ENCODE assay signal across 9 cellular contexts in the genomic region with DNA sequence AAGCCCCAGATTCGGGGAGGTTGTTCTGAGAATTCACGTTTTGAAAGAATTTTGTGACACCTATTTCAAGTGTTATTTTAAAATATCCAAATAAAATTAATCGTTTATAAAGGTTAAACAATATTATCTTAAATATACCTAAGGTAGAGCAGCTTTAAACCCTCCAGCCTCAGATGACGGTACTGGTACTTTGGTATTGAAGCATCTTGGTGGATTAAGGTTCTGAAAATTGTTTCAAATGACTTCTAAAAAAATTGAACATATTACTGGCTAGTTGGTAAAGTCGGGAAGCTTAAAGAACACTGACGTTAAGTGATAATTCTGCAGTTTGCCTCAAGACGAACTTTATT. TPM values are rescaled to one million over a fixed set of nuclear protein-coding genes. Genes with fewer than 3 reads are reported as not detected.
DNase-seq lines count a peak whose midpoint lies in the region; ATAC-seq and TF ChIP-seq lines count a peak whose summit lies in the region.
"Had no signal": no experiment of that assay in that cellular context is flagged by ENCODE, and none has a peak within 500 bp of the region (broad histone marks: within the 10 kb centered on the region; RNA-seq: fewer than 3 reads in every experiment).

No MANE protein-coding gene starts in this region.

- TF ChIP-seq CTCF in HCT116 (IDR thresholded peaks at IDR 0.05 in 2 of 3, conservative IDR thresholded peaks at IDR 0.05 in 1 of 3; ENCODE audit: borderline replicate concordance in 1 of 3, insufficient read depth in 1 of 3, low read depth in 2 of 3, low read length in 2 of 3) (no peak), activated B cell treated with CpG ODN at 0.5 μM for 24 hours (IDR thresholded peaks at IDR 0.05) (no peak), glutamatergic neuron (IDR thresholded peaks at IDR 0.05; ENCODE audit: partially characterized antibody, unreplicated experiment) (no peak)

- intact Hi-C loops in HCT116 (cut with micrococcal nuclease) (loop anchor here (2.0 kb wide), 1 partner anchor 109 kb away; the partner anchor contains the start of gene UPP1), activated B cell treated with CpG ODN at 0.5 μM for 24 hours (cut with micrococcal nuclease) (loop anchor here (1.0 to 5.0 kb wide), 4 partner anchors 11 to 105 kb away; partner anchors contain the start of gene C7orf57)

- peaks cover 14% of the 10 kb centered on the region for H3K79me2 ChIP-seq in HCT116 (ENCODE audit: insufficient read depth, low read length)

- H3K4me1 Mint-ChIP-seq in activated B cell treated with CpG ODN at 0.5 μM for 24 hours (peaks cover 26% of the 10 kb centered on the region), glutamatergic neuron (ENCODE audit: low read depth, unreplicated experiment) (peaks cover 17% of the 10 kb centered on the region)

- RAD21 ChIA-PET in HCT116 (lab: Charles Lee; ENCODE audit: low non-redundant PET in 1 of 2, low total read pairs in 2 of 2, uncharacterized antibody in 2 of 2, unreplicated experiment in 2 of 2): no interaction called here

- TF ChIP-seq RAD21 in HCT116 (IDR thresholded peaks at IDR 0.05; ENCODE audit: low read depth): no peak

- no peak for TF ChIP-seq POLR2A in HCT116 (IDR thresholded peaks at IDR 0.05; ENCODE audit: borderline replicate concordance, extremely low read depth, insufficient read depth, insufficient read length)

- H2AFZ ChIP-seq in HCT116 (ENCODE audit: low read depth, low read length, poor library complexity, severe bottlenecking): peak overlapping the region; percentile 97

- POLR2A ChIA-PET in HCT116 (lab: Charles Lee): no interaction called here
- POLR2A ChIA-PET in activated B cell treated with CpG ODN at 0.5 μM for 24 hours (lab: Charles Lee): interaction anchor here (0.7 to 1.1 kb wide), 2 partner anchors 106 to 108 kb away, joined by 3 read pairs; no protein-coding TSS in a partner anchor

- no peaks in the 10 kb centered on the region for H3K9me2 ChIP-seq in HCT116 (ENCODE audit: insufficient read depth)

- peaks cover 22 to 27% of the 10 kb centered on the region in 2 experiments for H3K36me3 ChIP-seq in HCT116 (ENCODE audit: control insufficient read depth in 1 of 2, insufficient read depth in 2 of 2, low read length in 2 of 2)

- DNase-seq in HCT116 (ENCODE audit: low read depth, low spot score) (no peak), activated B cell treated with CpG ODN at 0.5 μM for 24 hours (no peak), glutamatergic neuron (no peak), DMS 273 (lab: John Stamatoyannopoulos, UW; ENCODE audit: unreplicated experiment) (no peak), GF-D8 (lab: John Stamatoyannopoulos, UW) (no peak), NCI-H1092 (lab: John Stamatoyannopoulos, UW) (no peak)

- H3K27ac ChIP-seq in HCT116 (ENCODE audit: low read depth, low read length) (no peak overlapping the region; the same call in 1 of the 2 replicates), skin epidermis (peak overlapping the region in 17 of 21 experiments; percentile 78 to 96 (median 89))

- H3K4me2 ChIP-seq in HCT116 (ENCODE audit: low read length): peak overlapping the region; percentile 95

- H3K27ac Mint-ChIP-seq in activated B cell treated with CpG ODN at 0.5 μM for 24 hours (peak overlapping the region; percentile 99), glutamatergic neuron (ENCODE audit: unreplicated experiment) (peak overlapping the region; percentile 95)

- CTCF ChIA-PET in HCT116 (lab: Charles Lee): no interaction called here
- CTCF ChIA-PET in activated B cell treated with CpG ODN at 0.5 μM for 24 hours (lab: Charles Lee): no interaction called here

- H3K4me3 ChIP-seq in HCT116 (replicated peaks in 1 of 2; ENCODE audit: low read depth in 1 of 2, low read length in 2 of 2) (peak overlapping the region; percentile 86 to 96), skin epidermis (peak overlapping the region; percentile 57 to 79 (median 67))

- no peaks in the 10 kb centered on the region for H3K27me3 ChIP-seq in HCT116 (ENCODE audit: insufficient read depth, low read length)

- H3K9me3 ChIP-seq in HCT116 (ENCODE audit: control insufficient read depth in 1 of 2, insufficient read depth in 1 of 2, low read depth in 1 of 2, low read length in 2 of 2): no peaks in the 10 kb centered on the region

- ATAC-seq in HCT116 (no peak), activated B cell treated with CpG ODN at 0.5 μM for 24 hours (ENCODE audit: low read depth) (no peak), GM21619 (IDR thresholded peaks at IDR 0.05; ENCODE audit: unreplicated experiment) (no peak)

- peaks cover 5 to 7% of the 10 kb centered on the region in 2 experiments; a peak in 2 of 4 replicates for H3K4me1 ChIP-seq in HCT116 (ENCODE audit: control insufficient read depth in 1 of 2, insufficient read depth in 2 of 2, low read length in 2 of 2)

- H4K20me1 ChIP-seq in HCT116 (ENCODE audit: insufficient read depth): no peaks in the 10 kb centered on the region

- no peaks in the 10 kb centered on the region for H3K27me3 Mint-ChIP-seq in activated B cell treated with CpG ODN at 0.5 μM for 24 hours
- peaks cover 2% of the 10 kb centered on the region for H3K27me3 Mint-ChIP-seq in glutamatergic neuron (ENCODE audit: unreplicated experiment)

- H3K36me3 Mint-ChIP-seq in activated B cell treated with CpG ODN at 0.5 μM for 24 hours (ENCODE audit: low read depth): peaks cover 39% of the 10 kb centered on the region
- no peaks in the 10 kb centered on the region for H3K36me3 Mint-ChIP-seq in glutamatergic neuron (ENCODE audit: unreplicated experiment)

- H3K9ac ChIP-seq in HCT116 (ENCODE audit: low read length): no peak overlapping the region

- H3K4me3 Mint-ChIP-seq in activated B cell treated with CpG ODN at 0.5 μM for 24 hours: peak overlapping the region; percentile 99
- H3K4me3 Mint-ChIP-seq in glutamatergic neuron (ENCODE audit: unreplicated experiment): peak overlapping the region; percentile 87

- H3K9me3 Mint-ChIP-seq in activated B cell treated with CpG ODN at 0.5 μM for 24 hours (no peaks in the 10 kb centered on the region), glutamatergic neuron (ENCODE audit: unreplicated experiment) (peaks cover 4% of the 10 kb centered on the region)

- no TSS peak for BruUV-seq in HCT116 (replicated peaks; lab: Mats Ljungman, UMichigan)

TF ChIP-seq in HCT116, 20 proteins besides CTCF, POLR2A, EP300 and RAD21 (continues in another document):
- TF ChIP-seq EZH2phosphoT487 (IDR thresholded peaks at IDR 0.05; ENCODE audit: borderline replicate concordance): no peak
- no peak for TF ChIP-seq SP1 (IDR thresholded peaks at IDR 0.05; ENCODE audit: low read depth)
- TF ChIP-seq TCF7L2 (IDR thresholded peaks at IDR 0.05; ENCODE audit: borderline replicate concordance, extremely low read depth, insufficient read depth, insufficient read length): no peak
- no peak for TF ChIP-seq SRF (IDR thresholded peaks at IDR 0.05; ENCODE audit: low read depth)
- TF ChIP-seq REST (IDR thresholded peaks at IDR 0.05; ENCODE audit: low read depth): no peak
- TF ChIP-seq ZFX (IDR thresholded peaks at IDR 0.05): no peak
- no peak for TF ChIP-seq FOSL1 (IDR thresholded peaks at IDR 0.05; ENCODE audit: low read depth)
- no peak for TF ChIP-seq SIN3A (IDR thresholded peaks at IDR 0.05; ENCODE audit: low read depth)
- no peak for TF ChIP-seq CBX3 (IDR thresholded peaks at IDR 0.05; ENCODE audit: low read depth)
- TF ChIP-seq, protein P1, sequence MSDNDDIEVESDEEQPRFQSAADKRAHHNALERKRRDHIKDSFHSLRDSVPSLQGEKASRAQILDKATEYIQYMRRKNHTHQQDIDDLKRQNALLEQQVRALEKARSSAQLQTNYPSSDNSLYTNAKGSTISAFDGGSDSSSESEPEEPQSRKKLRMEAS (IDR thresholded peaks at IDR 0.05): no peak
- TF ChIP-seq POLR2AphosphoS5 (IDR thresholded peaks at IDR 0.05; ENCODE audit: low read depth, low read length): no peak
- no peak for TF ChIP-seq JUND (IDR thresholded peaks at IDR 0.05)

RNA-seq across cellular contexts. Expression of gene HUS1, which starts 0.4 kb away (rescaled TPM):
- total RNA-seq in HCT116 (2021; ENCODE audit: unreplicated experiment) (30.0 TPM), activated B cell treated with CpG ODN at 0.5 μM for 24 hours (37.3 and 42.5 TPM in 2 replicates), glutamatergic neuron (ENCODE audit: unreplicated experiment) (40.6 TPM)
- polyA plus RNA-seq in HCT116 (2012): 11.7 and 13.8 TPM in 2 replicates

RNA-seq across cellular contexts. Expression of gene PKD1L1, which starts 31.5 kb away (rescaled TPM):
- total RNA-seq in HCT116 (2021; ENCODE audit: unreplicated experiment) (0.17 TPM), activated B cell treated with CpG ODN at 0.5 μM for 24 hours (0.24 and 0.40 TPM in 2 replicates), glutamatergic neuron (ENCODE audit: unreplicated experiment) (0.17 TPM)
- polyA plus RNA-seq in HCT116 (2012): 0.02 and 0.05 TPM in 2 replicates

RNA-seq across cellular contexts. Expression of gene SUN3, which starts 49.1 kb away (rescaled TPM):
- 4.5 TPM for total RNA-seq in HCT116 (2021; ENCODE audit: unreplicated experiment)
- 3.2 and 3.4 TPM in 2 replicates for polyA plus RNA-seq in HCT116 (2012)
- not detected in 2 replicates for total RNA-seq in activated B cell treated with CpG ODN at 0.5 μM for 24 hours
- total RNA-seq in glutamatergic neuron (ENCODE audit: unreplicated experiment): not detected
- total RNA-seq: T-helper 1 cell treated with Interleukin-12 subunit alpha and Interleukin-12 subunit beta and Interleukin-4 antibody, amounts not matched to agents 30 ng/mL and 1 ng/mL, for 36 hours had no signal

RNA-seq across cellular contexts. Expression of gene C7orf57, which starts 55.5 kb away (rescaled TPM):
- total RNA-seq in HCT116 (2021; ENCODE audit: unreplicated experiment) (0.15 TPM), activated B cell treated with CpG ODN at 0.5 μM for 24 hours (not detected in 2 replicates), glutamatergic neuron (ENCODE audit: unreplicated experiment) (not detected)
- polyA plus RNA-seq in HCT116 (2012): 0.17 and 0.37 TPM in 2 replicates
